In the genomic region with DNA sequence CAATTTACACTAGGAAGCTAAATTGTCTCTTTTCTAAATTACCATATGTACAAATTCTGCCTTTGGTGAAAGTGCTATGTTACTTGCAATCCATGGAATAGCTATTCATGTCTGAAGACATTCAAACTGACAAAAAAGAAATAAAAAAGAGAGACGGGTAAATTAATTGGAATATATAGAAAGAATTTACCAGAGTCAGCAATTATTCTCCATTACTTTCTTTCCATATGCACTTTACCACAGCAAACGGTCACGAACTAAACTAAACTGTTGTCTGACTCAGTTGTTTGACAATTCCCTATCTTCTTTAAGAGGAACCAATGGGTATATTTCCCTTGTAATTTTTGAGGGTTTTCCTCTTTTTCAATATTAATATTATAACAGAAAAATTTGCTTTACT, we compare ENCODE assay signal across 21 cellular contexts.
DNase-seq lines count a peak whose midpoint lies in the region; ATAC-seq, FAIRE-seq and TF ChIP-seq lines count a peak whose summit lies in the region.
"Had no signal": no experiment of that assay in that cellular context is flagged by ENCODE, and none has a peak within 500 bp of the region (broad histone marks: within the 10 kb centered on the region; RNA-seq: fewer than 3 reads in every experiment).

No MANE protein-coding gene starts in this region.

- H3K79me2 ChIP-seq in HepG2 (ENCODE audit: insufficient read depth, low read length) = no peaks in the 10 kb centered on the region

- H3K4me3 ChIP-seq in HepG2 (replicated peaks in 1 of 3; ENCODE audit: insufficient read depth in 1 of 3, low read depth in 2 of 3, low read length in 3 of 3) (no peak overlapping the region), right lobe of liver (no peak overlapping the region), IMR-90 (ENCODE audit: insufficient read depth, low read depth, low read length) (no peak overlapping the region)
- H3K4me3 ChIP-seq: BLaER1, GM12878 had no signal

- H3K27me3 ChIP-seq in HepG2 (ENCODE audit: control insufficient read depth in 1 of 2, insufficient read depth in 2 of 2, low read length in 2 of 2) = no peaks in the 10 kb centered on the region
- no peaks in the 10 kb centered on the region for H3K27me3 ChIP-seq in right lobe of liver
- H3K27me3 ChIP-seq in IMR-90 (ENCODE audit: control insufficient read depth, insufficient read depth, low read length) = no peaks in the 10 kb centered on the region
- H3K27me3 ChIP-seq: BE2C, BLaER1 had no signal

- WGBS in HepG2 (ENCODE audit: low lambda C conversion rate) = 31% methylated on average over 3 of the region's 3 CpGs
- WGBS in right lobe of liver (ENCODE audit: insufficient coverage, low coverage, low lambda C conversion rate, missing lambda C conversion rate) = 75% methylated on average over 3 of the region's 3 CpGs
- WGBS in IMR-90 (ENCODE audit: extremely low coverage in 2 of 2, insufficient read length in 1 of 2), 2 experiments = no CpG with 5 or more reads among the region's 3 CpGs

- no peak for ATAC-seq in HepG2
- no peak for ATAC-seq in right lobe of liver
- ATAC-seq in IMR-90 (ENCODE audit: low read depth) = no peak
- no peak for ATAC-seq in HG02884 (IDR thresholded peaks at IDR 0.05; ENCODE audit: unreplicated experiment)
- ATAC-seq: GM12878 had no signal

- no peak overlapping the region for H3K9ac ChIP-seq in HepG2 (ENCODE audit: insufficient read depth, low read depth, low read length)
- H3K9ac ChIP-seq in IMR-90 (ENCODE audit: low read depth, low read length) = no peak overlapping the region
- H3K9ac ChIP-seq: BLaER1 had no signal

- in situ Hi-C loops in HepG2 (cut with HindIII; ENCODE audit: extremely low pct_ligation_motif_present, low pct_unique_long_range_greater_than_20kb) (no loop called here), IMR-90 (cut with MboI; ENCODE audit: low sequenced_read_pairs) (no loop called here)

- H2BK5ac ChIP-seq in IMR-90 (ENCODE audit: low read depth, low read length, poor library complexity, severe bottlenecking) = no peak overlapping the region

- H3K23ac ChIP-seq in IMR-90 (ENCODE audit: low read depth, low read length) = no peak overlapping the region

- TF ChIP-seq EP300 in HepG2 (IDR thresholded peaks at IDR 0.05; ENCODE audit: low read depth in 2 of 2, low read length in 2 of 2) = no peak
- TF ChIP-seq EP300 in HepG2 (CRISPR knock-in tag; IDR thresholded peaks at IDR 0.05; ENCODE audit: borderline replicate concordance) = no peak

- H4K20me1 ChIP-seq in HepG2 (ENCODE audit: insufficient read depth, low read length) = no peaks in the 10 kb centered on the region
- no peaks in the 10 kb centered on the region for H4K20me1 ChIP-seq in IMR-90 (ENCODE audit: insufficient read depth, low read length)
- H4K20me1 ChIP-seq: BLaER1 had no signal

- no peak overlapping the region for H2BK120ac ChIP-seq in IMR-90 (ENCODE audit: low read depth, low read length)

- H2AK9ac ChIP-seq in IMR-90 (replicated peaks; ENCODE audit: low read depth, low read length, poor library complexity) = no peak overlapping the region

- H3K4me2 ChIP-seq in HepG2 (ENCODE audit: low read depth, low read length) (no peak overlapping the region), IMR-90 (ENCODE audit: low read depth, low read length) (no peak overlapping the region)
- H3K4me2 ChIP-seq: BLaER1 had no signal

- H3K9me3 ChIP-seq in HepG2 (ENCODE audit: low read length) (no peaks in the 10 kb centered on the region), right lobe of liver (no peaks in the 10 kb centered on the region), IMR-90 (ENCODE audit: control insufficient read depth, insufficient read depth, low read length) (peaks cover 3% of the 10 kb centered on the region; the same call in 1 of the 2 replicates)
- H3K9me3 ChIP-seq: BE2C had no signal

- H3K4me1 Mint-ChIP-seq in Calu3 (ENCODE audit: low read depth, unreplicated experiment) = no peaks in the 10 kb centered on the region
- H3K4me1 Mint-ChIP-seq: CD4-positive, alpha-beta memory T cell; CD4-positive, CD25-positive, alpha-beta regulatory T cell; CD8-positive, alpha-beta memory T cell had no signal

- no peak for FAIRE-seq in HepG2 (lab: Jason Lieb, UNC)
- FAIRE-seq: D721Med, GM12878, GM12892, GM18507 had no signal

- DNase-seq in HepG2 (ENCODE audit: low spot score) (no peak), right lobe of liver (no peak), IMR-90 (no peak), Calu3 (no peak)
- DNase-seq: ACHN; BE2C; C1 segment of cervical spinal cord; CD4-positive, alpha-beta memory T cell; CD4-positive, CD25-positive, alpha-beta regulatory T cell; CD8-positive, alpha-beta memory T cell; COR-L47; DMS79 treated with DMSO at 0.1 percent for 48 hours; GDM1 had no signal

- dilution Hi-C loops in IMR-90 (cut with HindIII; ENCODE audit: low sequenced_read_pairs, unreplicated experiment) = no loop called here

- H3K4me3 Mint-ChIP-seq in Calu3 (ENCODE audit: low read depth, unreplicated experiment) = no peak overlapping the region
- H3K4me3 Mint-ChIP-seq: CD14-positive monocyte; CD4-positive, alpha-beta memory T cell; CD4-positive, CD25-positive, alpha-beta regulatory T cell; CD8-positive, alpha-beta memory T cell had no signal

- BruUV-seq in HepG2 (replicated peaks; lab: Mats Ljungman, UMichigan) = no TSS peak
- no TSS peak for BruUV-seq in IMR-90 (replicated peaks; lab: Mats Ljungman, UMichigan)
- BruUV-seq in Calu3 (replicated peaks; lab: Mats Ljungman, UMichigan) = no TSS peak

- no peaks in the 10 kb centered on the region for H3K4me1 ChIP-seq in HepG2 (ENCODE audit: insufficient read depth, low read length)
- H3K4me1 ChIP-seq in right lobe of liver = no peaks in the 10 kb centered on the region
- H3K4me1 ChIP-seq in IMR-90 (ENCODE audit: control insufficient read depth, insufficient read depth, low read length) = no peaks in the 10 kb centered on the region
- H3K4me1 ChIP-seq: BE2C, BLaER1 had no signal

- TF ChIP-seq RAD21 in HepG2 (CRISPR knock-in tag; IDR thresholded peaks at IDR 0.05) (no peak), IMR-90 (IDR thresholded peaks at IDR 0.05; ENCODE audit: low read length) (no peak)

- no peak overlapping the region for H3K4ac ChIP-seq in IMR-90 (ENCODE audit: low read depth, low read length)

- peaks cover 16% of the 10 kb centered on the region for H3K27me3 Mint-ChIP-seq in Calu3 (ENCODE audit: unreplicated experiment)

- H3K27ac ChIP-seq in HepG2 (ENCODE audit: extremely low read length, insufficient read depth, low read length) = no peak overlapping the region
- H3K27ac ChIP-seq in right lobe of liver = no peak overlapping the region
- H3K27ac ChIP-seq in IMR-90 (ENCODE audit: insufficient read depth, low read length) = no peak overlapping the region
- H3K27ac ChIP-seq: 22Rv1, BLaER1 had no signal

- CTCF ChIA-PET in HepG2 (lab: Yijun Ruan, JAX; ENCODE audit: low intra/inter-chr PET ratio, low total read pairs) = no interaction called here
- CTCF ChIA-PET in IMR-90 (lab: Yijun Ruan, JAX) = no interaction called here
- CTCF ChIA-PET in Calu3 (lab: Charles Lee) = interaction anchor here (0.5 kb wide), 1 partner anchor 47 kb away, joined by 3 read pairs; no protein-coding TSS in a partner anchor

- POLR2A ChIA-PET in HepG2 (lab: Yijun Ruan, JAX) = no interaction called here
- POLR2A ChIA-PET in IMR-90 (lab: Charles Lee; ENCODE audit: unreplicated experiment) = no interaction called here

- H3K56ac ChIP-seq in IMR-90 (ENCODE audit: extremely low read depth, insufficient read depth, low read length) = no peak overlapping the region

- no peak overlapping the region for H4K8ac ChIP-seq in IMR-90 (ENCODE audit: low read depth in 2 of 2, low read length in 2 of 2)

- no peak for TF ChIP-seq POLR2A in HepG2 (IDR thresholded peaks at IDR 0.05; ENCODE audit: insufficient read depth in 1 of 2, low read depth in 2 of 2, low read length in 2 of 2)
- TF ChIP-seq POLR2A in right lobe of liver (IDR thresholded peaks at IDR 0.05) = no peak
- no peak for TF ChIP-seq POLR2A in IMR-90 (IDR thresholded peaks at IDR 0.05; ENCODE audit: low read depth, low read length)

- TF ChIP-seq CTCF in HepG2 (CRISPR knock-in tag; IDR thresholded peaks at IDR 0.05) (no peak), right lobe of liver (IDR thresholded peaks at IDR 0.05) (no peak), IMR-90 (conservative IDR thresholded peaks at IDR 0.05; ENCODE audit: low read depth, low read length) (no peak), Calu3 (IDR thresholded peaks at IDR 0.05; ENCODE audit: unreplicated experiment) (no peak)

- H4K5ac ChIP-seq in IMR-90 (ENCODE audit: low read depth, low read length) = no peak overlapping the region

- no peak overlapping the region for H3K27ac Mint-ChIP-seq in Calu3 (ENCODE audit: unreplicated experiment)
- H3K27ac Mint-ChIP-seq: CD14-positive monocyte; CD4-positive, alpha-beta memory T cell; CD4-positive, CD25-positive, alpha-beta regulatory T cell; CD8-positive, alpha-beta memory T cell had no signal

- H3K9me3 Mint-ChIP-seq in Calu3 (ENCODE audit: low read depth, unreplicated experiment) = peaks cover 2% of the 10 kb centered on the region

- no peak overlapping the region for H3K18ac ChIP-seq in IMR-90 (ENCODE audit: low read depth, low read length)

- intact Hi-C loops in HepG2 (cut with micrococcal nuclease; ENCODE audit: unreplicated experiment) (no loop called here), right lobe of liver (cut with DNase I) (no loop called here), IMR-90 (cut with micrococcal nuclease) (no loop called here), Calu3 (cut with micrococcal nuclease; ENCODE audit: unreplicated experiment) (no loop called here)

- no peaks in the 10 kb centered on the region for H3K36me3 Mint-ChIP-seq in Calu3 (ENCODE audit: insufficient read depth, unreplicated experiment)
- H3K36me3 Mint-ChIP-seq: CD14-positive monocyte; CD4-positive, CD25-positive, alpha-beta regulatory T cell had no signal

- H2AFZ ChIP-seq in HepG2 (ENCODE audit: low read length) (no peak overlapping the region), IMR-90 (replicated peaks; ENCODE audit: low read length, poor library complexity) (no peak overlapping the region)

- H2AK5ac ChIP-seq in IMR-90 (ENCODE audit: low read depth, low read length) = no peak overlapping the region

- H3K36me3 ChIP-seq in HepG2 (replicated peaks in 1 of 2; ENCODE audit: control insufficient read depth in 1 of 2, insufficient read depth in 2 of 2, low read length in 2 of 2) (no peaks in the 10 kb centered on the region), right lobe of liver (no peaks in the 10 kb centered on the region), IMR-90 (ENCODE audit: control insufficient read depth, insufficient read depth, low read length) (no peaks in the 10 kb centered on the region)
- H3K36me3 ChIP-seq: BE2C, BLaER1 had no signal

- no peak overlapping the region for H2BK15ac ChIP-seq in IMR-90 (ENCODE audit: low read depth, low read length)

- H3K79me1 ChIP-seq in IMR-90 (ENCODE audit: low read depth in 1 of 2, low read length in 2 of 2) = no peaks in the 10 kb centered on the region

- H2BK20ac ChIP-seq in IMR-90 (ENCODE audit: low read depth, low read length) = no peak overlapping the region

- no peak overlapping the region for H4K91ac ChIP-seq in IMR-90 (ENCODE audit: insufficient read depth, low read depth, low read length)

- H3K14ac ChIP-seq in IMR-90 (replicated peaks; ENCODE audit: low read depth, low read length) = no peak overlapping the region

- no peaks in the 10 kb centered on the region for H3K9me1 ChIP-seq in IMR-90 (ENCODE audit: insufficient read depth, low read length)

TF ChIP-seq in HepG2, 621 proteins besides CTCF, POLR2A, EP300 and RAD21 (continues in another document):
- TF ChIP-seq SIN3B (IDR thresholded peaks at IDR 0.05; ENCODE audit: low read length) = no peak
